In genomic region chr5:181173027-181173419, GRCh38 we compare ENCODE assay signal across 8 cellular contexts. TPM values are rescaled to one million over a fixed set of nuclear protein-coding genes. Genes with fewer than 3 reads are reported as not detected.
DNase-seq lines count a peak whose midpoint lies in the region; ATAC-seq, FAIRE-seq and TF ChIP-seq lines count a peak whose summit lies in the region.

No MANE protein-coding gene starts in this region.

- H3K4me3 ChIP-seq in A549 (peak overlapping the region; percentile 50), Karpas-422 (ENCODE audit: low read length) (peak overlapping the region; percentile 35; the same call in 1 of the 2 replicates), subcutaneous abdominal adipose tissue (ENCODE audit: low read depth in 1 of 5, low read length in 5 of 5) (peak overlapping the region in 3 of 5 donors; percentile 5 to 36 (median 11)), WERI-Rb-1 (ENCODE audit: low read depth, low read length) (no peak overlapping the region)

- ATAC-seq in A549 (peak; percentile 4 to 20; a peak in 4 of 6 replicates), GM19467 (IDR thresholded peaks at IDR 0.05; ENCODE audit: unreplicated experiment) (peak; percentile 31)

- no peaks in the 10 kb centered on the region for H3K9me3 ChIP-seq in A549
- no peaks in the 10 kb centered on the region for H3K9me3 ChIP-seq in Karpas-422 (ENCODE audit: low read length)
- no peaks in the 10 kb centered on the region for H3K9me3 ChIP-seq in subcutaneous abdominal adipose tissue (ENCODE audit: control insufficient read depth in 5 of 5, low read length in 5 of 5)
- H3K9me3 ChIP-seq in WERI-Rb-1 (ENCODE audit: severe bottlenecking), result no peaks in the 10 kb centered on the region

- FAIRE-seq in A549 (lab: Jason Lieb, UNC), result no peak

- no peaks in the 10 kb centered on the region for H3K9me2 ChIP-seq in Karpas-422 (replicated peaks; ENCODE audit: insufficient read depth, low read length)

- H3K79me2 ChIP-seq in Karpas-422 (ENCODE audit: low read length), result no peaks in the 10 kb centered on the region

- H3K4me1 ChIP-seq in A549 (peaks cover 28% of the 10 kb centered on the region), Karpas-422 (ENCODE audit: low read length) (peaks cover 17% of the 10 kb centered on the region), subcutaneous abdominal adipose tissue (ENCODE audit: control insufficient read depth in 5 of 5, insufficient read depth in 5 of 5, low read length in 5 of 5) (peaks cover 0 to 21% (median 12%) of the 10 kb centered on the region in 5 donors)

- peak overlapping the region; percentile 43; the same call in 1 of the 2 replicates for H3K9ac ChIP-seq in Karpas-422 (ENCODE audit: low read length)
- H3K9ac ChIP-seq in subcutaneous abdominal adipose tissue (ENCODE audit: low read length in 5 of 5), result no peak overlapping the region

- H3K27me3 ChIP-seq in Karpas-422 (ENCODE audit: low read length) (no peaks in the 10 kb centered on the region), subcutaneous abdominal adipose tissue (ENCODE audit: control insufficient read depth in 5 of 5, insufficient read depth in 4 of 5, low read length in 5 of 5) (peaks cover 18 to 53% (median 34%) of the 10 kb centered on the region in 5 donors), WERI-Rb-1 (ENCODE audit: insufficient read depth, low read depth, severe bottlenecking) (no peaks in the 10 kb centered on the region)

- H3K27ac ChIP-seq in A549 (peak overlapping the region; percentile 76 to 87), Karpas-422 (ENCODE audit: low read length) (no peak overlapping the region), subcutaneous abdominal adipose tissue (ENCODE audit: low read depth, low read length) (no peak overlapping the region), WERI-Rb-1 (no peak overlapping the region)

- H4K20me1 ChIP-seq in Karpas-422 (ENCODE audit: insufficient read depth, low read depth, low read length), result no peaks in the 10 kb centered on the region

- H2AFZ ChIP-seq in Karpas-422 (ENCODE audit: low read length), result peak overlapping the region; percentile 87; the same call in 1 of the 2 replicates

- WGBS in A549 (ENCODE audit: missing lambda C conversion rate), result 1% methylated on average over 11 of the region's 11 CpGs

- CTCF ChIA-PET in A549 (lab: Yijun Ruan, JAX), result interaction anchor here (0.7 to 3.9 kb wide), 25 partner anchors 8 to 388 kb away, joined by 3 to 33 read pairs (median 4); no protein-coding TSS in a partner anchor

- H3K4me2 ChIP-seq in A549 (peak overlapping the region; percentile 91), Karpas-422 (ENCODE audit: low read depth, low read length, poor library complexity, severe bottlenecking) (peak overlapping the region; percentile 56)

- TF ChIP-seq CTCF in A549 (IDR thresholded peaks at IDR 0.05) (peak; percentile 31; the same call in 2 of the 3 replicates), WERI-Rb-1 (IDR thresholded peaks at IDR 0.05; ENCODE audit: low read depth, low read length) (no peak)

- POLR2A ChIA-PET in A549 (lab: Yijun Ruan, JAX), result interaction anchor here (0.7 to 3.5 kb wide), 9 partner anchors 12 to 363 kb away, joined by 3 to 34 read pairs (median 5); partner anchors contain the start of gene TRIM7

- DNase-seq in A549 (ENCODE audit: low read depth in 1 of 2, low spot score in 1 of 2) (no peak), Karpas-422 (no peak), dermis blood vessel endothelial cell (peak; percentile 52), germinal center (ENCODE audit: low spot score) (no peak), NCI-H510A (lab: John Stamatoyannopoulos, UW) (no peak), WERI-Rb-1 (no peak)

- TF ChIP-seq RAD21 in A549 (conservative IDR thresholded peaks at IDR 0.05 in 1 of 2, IDR thresholded peaks at IDR 0.05 in 1 of 2), result peak; percentile 25 to 28; a peak in 3 of 5 replicates

- no peak for TF ChIP-seq EP300 in A549 (IDR thresholded peaks at IDR 0.05)

- H3K36me3 ChIP-seq in Karpas-422 (ENCODE audit: insufficient read depth, low read length), result no peaks in the 10 kb centered on the region
- no peaks in the 10 kb centered on the region for H3K36me3 ChIP-seq in subcutaneous abdominal adipose tissue (ENCODE audit: control insufficient read depth in 5 of 5, insufficient read depth in 5 of 5, low read length in 5 of 5)
- H3K36me3 ChIP-seq in WERI-Rb-1, result no peaks in the 10 kb centered on the region

- TF ChIP-seq POLR2A in A549 (IDR thresholded peaks at IDR 0.05; ENCODE audit: low read length), result no peak

TF ChIP-seq in A549, 52 proteins besides CTCF, POLR2A, EP300 and RAD21:
- TF ChIP-seq CBX8 (IDR thresholded peaks at IDR 0.05), result no peak
- TF ChIP-seq NPAS2 (CRISPR knock-in tag; IDR thresholded peaks at IDR 0.05; ENCODE audit: borderline replicate concordance), result no peak
- no peak for TF ChIP-seq MYC (IDR thresholded peaks at IDR 0.05; ENCODE audit: borderline replicate concordance, low read length)
- no peak for TF ChIP-seq EHF (CRISPR knock-in tag; IDR thresholded peaks at IDR 0.05)
- TF ChIP-seq RCOR1 (IDR thresholded peaks at IDR 0.05; ENCODE audit: low read depth, low read length), result no peak
- no peak for TF ChIP-seq HEYL (CRISPR knock-in tag; IDR thresholded peaks at IDR 0.05)
- no peak for TF ChIP-seq CBX2 (IDR thresholded peaks at IDR 0.05; ENCODE audit: borderline replicate concordance, low read depth)
- TF ChIP-seq ZNF302 (CRISPR knock-in tag; IDR thresholded peaks at IDR 0.05), result no peak
- no peak for TF ChIP-seq TFCP2L1 (CRISPR knock-in tag; IDR thresholded peaks at IDR 0.05)
- TF ChIP-seq JUNB (IDR thresholded peaks at IDR 0.05), result no peak
- no peak for TF ChIP-seq MAX (IDR thresholded peaks at IDR 0.05)
- TF ChIP-seq ATOH8 (CRISPR knock-in tag; IDR thresholded peaks at IDR 0.05; ENCODE audit: low read depth), result no peak
- TF ChIP-seq E2F6 (IDR thresholded peaks at IDR 0.05; ENCODE audit: borderline replicate concordance, low read depth), result no peak
- no peak for TF ChIP-seq BHLHE40 (IDR thresholded peaks at IDR 0.05; ENCODE audit: low read depth, low read length)
- TF ChIP-seq HOXA7 (CRISPR knock-in tag; IDR thresholded peaks at IDR 0.05), result no peak

RNA-seq across cellular contexts. Expression of gene OR2V2, which starts 25.6 kb away (rescaled TPM):
- polyA plus RNA-seq in A549 (2011; rRNA removed) (not detected in 2 replicates), A549 (2017; fragmentation: RNase III; extraction: RNeasy Plus Mini Kit Qiagen cat#74134 plus additional on column Dnase treatment) (not detected in 3 replicates)
- polyA plus RNA-seq in A549 (2012; cell fraction: cytosol; rRNA removed), result not detected in 2 replicates
- polyA plus RNA-seq in A549 (2012; cell fraction: nucleus; rRNA removed), result not detected in 2 replicates
- not detected in 2 replicates for polyA minus RNA-seq in A549 (2011; rRNA and poly(A)+ RNA removed)
- total RNA-seq in Karpas-422 (2014; rRNA removed; shearing (Covaris generic); ENCODE audit: low replicate concordance), result not detected in 2 replicates
- total RNA-seq in dermis blood vessel endothelial cell, result not detected in 2 replicates

RNA-seq across cellular contexts. Expression of gene TRIM7, which starts 32.0 kb away (rescaled TPM):
- polyA plus RNA-seq in A549 (2011; rRNA removed), result 20.4 and 30.7 TPM in 2 replicates
- polyA plus RNA-seq in A549 (2012; cell fraction: cytosol; rRNA removed), result 27.2 and 28.7 TPM in 2 replicates
- 20.4 and 25.4 TPM in 2 replicates for polyA plus RNA-seq in A549 (2012; cell fraction: nucleus; rRNA removed)
- 21.8 to 23.2 TPM (median 23.1 TPM) in 3 replicates for polyA plus RNA-seq in A549 (2017; fragmentation: RNase III; extraction: RNeasy Plus Mini Kit Qiagen cat#74134 plus additional on column Dnase treatment)
- polyA minus RNA-seq in A549 (2011; rRNA and poly(A)+ RNA removed), result 5.3 and 5.6 TPM in 2 replicates
- 2.0 TPM in 1 of 2 replicates, not detected in the other for total RNA-seq in Karpas-422 (2014; rRNA removed; shearing (Covaris generic); ENCODE audit: low replicate concordance)
- total RNA-seq in dermis blood vessel endothelial cell, result 2.7 and 5.2 TPM in 2 replicates

RNA-seq across cellular contexts. Expression of gene OR2V1, which starts 42.1 kb away (rescaled TPM):
- not detected in 2 replicates for polyA plus RNA-seq in A549 (2011; rRNA removed)
- polyA plus RNA-seq in A549 (2012; cell fraction: cytosol; rRNA removed), result not detected in 2 replicates
- polyA plus RNA-seq in A549 (2012; cell fraction: nucleus; rRNA removed), result not detected in 2 replicates
- not detected in 3 replicates for polyA plus RNA-seq in A549 (2017; fragmentation: RNase III; extraction: RNeasy Plus Mini Kit Qiagen cat#74134 plus additional on column Dnase treatment)
- polyA minus RNA-seq in A549 (2011; rRNA and poly(A)+ RNA removed), result not detected in 2 replicates
- not detected in 2 replicates for total RNA-seq in Karpas-422 (2014; rRNA removed; shearing (Covaris generic); ENCODE audit: low replicate concordance)
- not detected in 2 replicates for total RNA-seq in dermis blood vessel endothelial cell

RNA-seq across cellular contexts. Expression of gene TRIM41, which starts 50.1 kb away (rescaled TPM):
- polyA plus RNA-seq in A549 (2011; rRNA removed), result 17.0 and 22.7 TPM in 2 replicates
- 21.6 and 22.2 TPM in 2 replicates for polyA plus RNA-seq in A549 (2012; cell fraction: cytosol; rRNA removed)
- 73.3 and 77.6 TPM in 2 replicates for polyA plus RNA-seq in A549 (2012; cell fraction: nucleus; rRNA removed)
- 29.7 to 35.0 TPM (median 32.5 TPM) in 3 replicates for polyA plus RNA-seq in A549 (2017; fragmentation: RNase III; extraction: RNeasy Plus Mini Kit Qiagen cat#74134 plus additional on column Dnase treatment)
- 10.5 and 11.3 TPM in 2 replicates for polyA minus RNA-seq in A549 (2011; rRNA and poly(A)+ RNA removed)
- 23.6 and 46.2 TPM in 2 replicates for total RNA-seq in Karpas-422 (2014; rRNA removed; shearing (Covaris generic); ENCODE audit: low replicate concordance)
- 9.0 and 9.2 TPM in 2 replicates for total RNA-seq in dermis blood vessel endothelial cell

Comparison
In these comparisons a context has a peak if more than half of its experiments do, and no peak if none do; other contexts are left out.
1. H3K27ac ChIP-seq: peak in A549 (2 of 2); none in Karpas-422 (single experiment), subcutaneous abdominal adipose tissue (single experiment) and WERI-Rb-1 (single experiment).